In genomic region chr14:42214981-42215491, GRCh38 we compare ENCODE assay signal across 1 cellular context.
TF ChIP-seq lines count a peak whose summit lies in the region.

No MANE protein-coding gene starts in this region.

TF ChIP-seq in SK-N-SH, 30 proteins besides CTCF, POLR2A, EP300 and RAD21 (continued from another document):
- TF ChIP-seq REST (IDR thresholded peaks at IDR 0.05; ENCODE audit: low read depth, low read length) (no peak), RXRA (IDR thresholded peaks at IDR 0.05; ENCODE audit: borderline replicate concordance, low read depth) (0 out of 2 replicates have a peak, but pooled peaks have one; percentile 39), PBX3 (IDR thresholded peaks at IDR 0.05) (peak; percentile 71), ZBTB33 (IDR thresholded peaks at IDR 0.05; ENCODE audit: borderline replicate concordance, low read depth) (no peak)
TF ChIP-seq in SK-N-SH: peak in this region for 9.
